ENCODE assay signal across 10 cellular contexts in the genomic region with DNA sequence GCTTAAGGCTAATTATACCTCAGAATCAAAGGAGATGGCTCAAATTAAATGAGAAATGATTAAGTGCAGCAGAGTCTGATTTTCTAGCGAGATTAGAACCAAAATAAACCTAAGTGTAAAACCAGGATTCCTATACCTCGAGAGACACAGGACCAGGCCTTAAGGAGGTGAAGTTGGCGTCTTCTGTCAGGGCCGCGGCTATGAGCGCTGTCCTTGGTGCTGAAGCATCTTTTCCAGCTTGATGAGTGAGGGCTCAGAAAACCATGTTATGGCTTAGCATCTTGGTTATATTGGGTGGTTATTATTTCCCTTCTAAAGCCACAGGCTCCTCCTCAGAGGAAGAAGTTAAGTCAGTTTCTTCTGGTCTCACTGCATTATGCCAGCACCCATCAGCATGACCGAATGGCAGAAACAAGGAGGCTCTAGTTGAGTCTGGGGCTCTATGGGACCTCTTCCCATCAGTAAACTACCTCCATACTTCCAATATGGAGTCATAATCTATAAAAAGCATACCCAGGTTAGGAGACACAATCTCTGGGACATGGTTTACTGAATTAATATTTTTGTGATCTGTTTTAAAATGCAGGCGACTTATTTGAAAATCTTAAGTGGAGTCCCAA.
DNase-seq lines count a peak whose midpoint lies in the region; ATAC-seq and TF ChIP-seq lines count a peak whose summit lies in the region.
"Had no signal": no experiment of that assay in that cellular context is flagged by ENCODE, and none has a peak within 500 bp of the region (broad histone marks: within the 10 kb centered on the region; RNA-seq: fewer than 3 reads in every experiment).

No MANE protein-coding gene starts in this region.

- H3K9me3 Mint-ChIP-seq in WTC11: peaks cover 7% of the 10 kb centered on the region

- no peak overlapping the region for H3K4me3 Mint-ChIP-seq in WTC11

- no peak for TF ChIP-seq CTCF in WTC11 (IDR thresholded peaks at IDR 0.05)
- no peak for TF ChIP-seq CTCF in hepatocyte (IDR thresholded peaks at IDR 0.05; ENCODE audit: poor library complexity)

- H3K4me1 Mint-ChIP-seq in WTC11: no peaks in the 10 kb centered on the region

- H3K36me3 ChIP-seq in hepatocyte (replicated peaks; ENCODE audit: insufficient read depth, low read depth): no peaks in the 10 kb centered on the region
- H3K36me3 ChIP-seq: uterus had no signal

- POLR2A ChIA-PET in WTC11 (lab: Charles Lee): no interaction called here

- H3K27ac Mint-ChIP-seq in WTC11: no peak overlapping the region

- peak; percentile 52; the same call in 1 of the 2 replicates for ATAC-seq in WTC11
- ATAC-seq in GM21576 (IDR thresholded peaks at IDR 0.05; ENCODE audit: unreplicated experiment): no peak
- ATAC-seq in activated CD4-positive, CD25-positive, alpha-beta regulatory T cell treated with anti-CD3 and anti-CD28 coated beads, Interleukin-2, amount 50 U/mL, for 24 hours: no peak

- CTCF ChIA-PET in WTC11 (lab: Charles Lee): no interaction called here

- no peak overlapping the region for H3K4me3 ChIP-seq in hepatocyte
- H3K4me3 ChIP-seq: uterus had no signal

- DNase-seq in AG08396 (ENCODE audit: low spot score): peak; percentile 18
- peak; percentile 47 for DNase-seq in HT1080 (ENCODE audit: low read depth)
- peak; percentile 69 for DNase-seq in WTC11 (ENCODE audit: low spot score)
- peak; percentile 75 for DNase-seq in hepatocyte (ENCODE audit: low spot score)
- DNase-seq in anterior cingulate cortex (lab: John Stamatoyannopoulos, UW): no peak
- no peak for DNase-seq in NCI-H2029 treated with DMSO at 0.1 percent for 48 hours (lab: John Stamatoyannopoulos, UW)
- DNase-seq: NCI-H524 had no signal

- H3K4me1 ChIP-seq in hepatocyte (ENCODE audit: insufficient read depth): no peaks in the 10 kb centered on the region
- H3K4me1 ChIP-seq: uterus had no signal

- no peaks in the 10 kb centered on the region; the same call in 1 of the 2 replicates for H3K27me3 Mint-ChIP-seq in WTC11 (ENCODE audit: low read depth)

- no peak overlapping the region for H3K27ac ChIP-seq in hepatocyte
- H3K27ac ChIP-seq: uterus had no signal

- no peak overlapping the region for H3K4me2 ChIP-seq in hepatocyte

- no peaks in the 10 kb centered on the region for H3K9me2 ChIP-seq in hepatocyte (replicated peaks; ENCODE audit: insufficient read depth)

- H3K27me3 ChIP-seq in hepatocyte: no peaks in the 10 kb centered on the region
- H3K27me3 ChIP-seq: uterus had no signal

- no peaks in the 10 kb centered on the region for H3K36me3 Mint-ChIP-seq in WTC11

- WGBS in hepatocyte (ENCODE audit: low lambda C conversion rate, missing lambda C conversion rate): 33% methylated on average over 8 of the region's 8 CpGs

- no peaks in the 10 kb centered on the region for H3K79me2 ChIP-seq in hepatocyte

- H2AFZ ChIP-seq in hepatocyte: no peak overlapping the region

- no peaks in the 10 kb centered on the region for H3K9me3 ChIP-seq in hepatocyte (ENCODE audit: low read depth)
- H3K9me3 ChIP-seq: uterus had no signal

- H4K20me1 ChIP-seq in hepatocyte (ENCODE audit: insufficient read depth, poor library complexity, severe bottlenecking): no peaks in the 10 kb centered on the region

TF ChIP-seq in WTC11, 78 proteins besides CTCF, POLR2A, EP300 and RAD21 (continues in another document):
- TF ChIP-seq NFE2L1 (CRISPR knock-in tag; IDR thresholded peaks at IDR 0.05) (peak; percentile 75), MXD4 (CRISPR knock-in tag; IDR thresholded peaks at IDR 0.05; ENCODE audit: borderline replicate concordance) (no peak), TP53 (CRISPR knock-in tag; IDR thresholded peaks at IDR 0.05) (no peak), ZNF671 (CRISPR knock-in tag; IDR thresholded peaks at IDR 0.05) (no peak), TEAD1 (CRISPR knock-in tag; IDR thresholded peaks at IDR 0.05) (0 out of 2 replicates have a peak, but pooled peaks have one; percentile 47), ELF4 (CRISPR knock-in tag; IDR thresholded peaks at IDR 0.05; ENCODE audit: low read depth) (no peak), GRHL2 (CRISPR knock-in tag; IDR thresholded peaks at IDR 0.05; ENCODE audit: insufficient replicate concordance, severe bottlenecking) (no peak), NR3C1 (CRISPR knock-in tag; conservative IDR thresholded peaks at IDR 0.05; ENCODE audit: low read depth) (no peak), FOXP1 (CRISPR knock-in tag; IDR thresholded peaks at IDR 0.05; ENCODE audit: borderline replicate concordance) (no peak), JAZF1 (CRISPR knock-in tag; IDR thresholded peaks at IDR 0.05) (no peak), SP1 (CRISPR knock-in tag; conservative IDR thresholded peaks at IDR 0.05) (peak; percentile 33; the same call in 1 of the 2 replicates), NFATC4 (CRISPR knock-in tag; IDR thresholded peaks at IDR 0.05) (no peak), HMGA2 (CRISPR knock-in tag; IDR thresholded peaks at IDR 0.05) (no peak), TCF7 (CRISPR knock-in tag; IDR thresholded peaks at IDR 0.05; ENCODE audit: low read depth) (no peak), CREB1 (CRISPR knock-in tag; IDR thresholded peaks at IDR 0.05) (no peak), FOXK1 (CRISPR knock-in tag; IDR thresholded peaks at IDR 0.05) (no peak)
- TF ChIP-seq, protein P1, sequence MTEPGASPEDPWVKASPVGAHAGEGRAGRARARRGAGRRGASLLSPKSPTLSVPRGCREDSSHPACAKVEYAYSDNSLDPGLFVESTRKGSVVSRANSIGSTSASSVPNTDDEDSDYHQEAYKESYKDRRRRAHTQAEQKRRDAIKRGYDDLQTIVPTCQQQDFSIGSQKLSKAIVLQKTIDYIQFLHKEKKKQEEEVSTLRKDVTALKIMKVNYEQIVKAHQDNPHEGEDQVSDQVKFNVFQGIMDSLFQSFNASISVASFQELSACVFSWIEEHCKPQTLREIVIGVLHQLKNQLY (CRISPR knock-in tag; IDR thresholded peaks at IDR 0.05): no peak
- TF ChIP-seq, protein P2, sequence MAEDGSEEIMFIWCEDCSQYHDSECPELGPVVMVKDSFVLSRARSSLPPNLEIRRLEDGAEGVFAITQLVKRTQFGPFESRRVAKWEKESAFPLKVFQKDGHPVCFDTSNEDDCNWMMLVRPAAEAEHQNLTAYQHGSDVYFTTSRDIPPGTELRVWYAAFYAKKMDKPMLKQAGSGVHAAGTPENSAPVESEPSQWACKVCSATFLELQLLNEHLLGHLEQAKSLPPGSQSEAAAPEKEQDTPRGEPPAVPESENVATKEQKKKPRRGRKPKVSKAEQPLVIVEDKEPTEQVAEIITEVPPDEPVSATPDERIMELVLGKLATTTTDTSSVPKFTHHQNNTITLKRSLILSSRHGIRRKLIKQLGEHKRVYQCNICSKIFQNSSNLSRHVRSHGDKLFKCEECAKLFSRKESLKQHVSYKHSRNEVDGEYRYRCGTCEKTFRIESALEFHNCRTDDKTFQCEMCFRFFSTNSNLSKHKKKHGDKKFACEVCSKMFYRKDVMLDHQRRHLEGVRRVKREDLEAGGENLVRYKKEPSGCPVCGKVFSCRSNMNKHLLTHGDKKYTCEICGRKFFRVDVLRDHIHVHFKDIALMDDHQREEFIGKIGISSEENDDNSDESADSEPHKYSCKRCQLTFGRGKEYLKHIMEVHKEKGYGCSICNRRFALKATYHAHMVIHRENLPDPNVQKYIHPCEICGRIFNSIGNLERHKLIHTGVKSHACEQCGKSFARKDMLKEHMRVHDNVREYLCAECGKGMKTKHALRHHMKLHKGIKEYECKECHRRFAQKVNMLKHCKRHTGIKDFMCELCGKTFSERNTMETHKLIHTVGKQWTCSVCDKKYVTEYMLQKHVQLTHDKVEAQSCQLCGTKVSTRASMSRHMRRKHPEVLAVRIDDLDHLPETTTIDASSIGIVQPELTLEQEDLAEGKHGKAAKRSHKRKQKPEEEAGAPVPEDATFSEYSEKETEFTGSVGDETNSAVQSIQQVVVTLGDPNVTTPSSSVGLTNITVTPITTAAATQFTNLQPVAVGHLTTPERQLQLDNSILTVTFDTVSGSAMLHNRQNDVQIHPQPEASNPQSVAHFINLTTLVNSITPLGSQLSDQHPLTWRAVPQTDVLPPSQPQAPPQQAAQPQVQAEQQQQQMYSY (CRISPR knock-in tag; IDR thresholded peaks at IDR 0.05): no peak
- TF ChIP-seq, protein P3, sequence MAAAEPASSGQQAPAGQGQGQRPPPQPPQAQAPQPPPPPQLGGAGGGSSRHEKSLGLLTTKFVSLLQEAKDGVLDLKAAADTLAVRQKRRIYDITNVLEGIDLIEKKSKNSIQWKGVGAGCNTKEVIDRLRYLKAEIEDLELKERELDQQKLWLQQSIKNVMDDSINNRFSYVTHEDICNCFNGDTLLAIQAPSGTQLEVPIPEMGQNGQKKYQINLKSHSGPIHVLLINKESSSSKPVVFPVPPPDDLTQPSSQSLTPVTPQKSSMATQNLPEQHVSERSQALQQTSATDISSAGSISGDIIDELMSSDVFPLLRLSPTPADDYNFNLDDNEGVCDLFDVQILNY (CRISPR knock-in tag; IDR thresholded peaks at IDR 0.05): no peak
- TF ChIP-seq, protein P4, sequence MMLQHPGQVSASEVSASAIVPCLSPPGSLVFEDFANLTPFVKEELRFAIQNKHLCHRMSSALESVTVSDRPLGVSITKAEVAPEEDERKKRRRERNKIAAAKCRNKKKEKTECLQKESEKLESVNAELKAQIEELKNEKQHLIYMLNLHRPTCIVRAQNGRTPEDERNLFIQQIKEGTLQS (CRISPR knock-in tag; conservative IDR thresholded peaks at IDR 0.05): no peak
- TF ChIP-seq, protein P5, sequence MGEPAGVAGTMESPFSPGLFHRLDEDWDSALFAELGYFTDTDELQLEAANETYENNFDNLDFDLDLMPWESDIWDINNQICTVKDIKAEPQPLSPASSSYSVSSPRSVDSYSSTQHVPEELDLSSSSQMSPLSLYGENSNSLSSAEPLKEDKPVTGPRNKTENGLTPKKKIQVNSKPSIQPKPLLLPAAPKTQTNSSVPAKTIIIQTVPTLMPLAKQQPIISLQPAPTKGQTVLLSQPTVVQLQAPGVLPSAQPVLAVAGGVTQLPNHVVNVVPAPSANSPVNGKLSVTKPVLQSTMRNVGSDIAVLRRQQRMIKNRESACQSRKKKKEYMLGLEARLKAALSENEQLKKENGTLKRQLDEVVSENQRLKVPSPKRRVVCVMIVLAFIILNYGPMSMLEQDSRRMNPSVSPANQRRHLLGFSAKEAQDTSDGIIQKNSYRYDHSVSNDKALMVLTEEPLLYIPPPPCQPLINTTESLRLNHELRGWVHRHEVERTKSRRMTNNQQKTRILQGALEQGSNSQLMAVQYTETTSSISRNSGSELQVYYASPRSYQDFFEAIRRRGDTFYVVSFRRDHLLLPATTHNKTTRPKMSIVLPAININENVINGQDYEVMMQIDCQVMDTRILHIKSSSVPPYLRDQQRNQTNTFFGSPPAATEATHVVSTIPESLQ (CRISPR knock-in tag; IDR thresholded peaks at IDR 0.05): no peak

Comparison
In these comparisons a context has a peak if more than half of its experiments do, and no peak if none do; other contexts are left out.
1. DNase-seq: peak in AG08396 (single experiment), HT1080 (single experiment), WTC11 (single experiment) and hepatocyte (single experiment); none in anterior cingulate cortex (0 of 58) and NCI-H2029 treated with DMSO at 0.1 percent for 48 hours (single experiment).